18 cellular contexts compared by ENCODE assay signal in the genomic region with DNA sequence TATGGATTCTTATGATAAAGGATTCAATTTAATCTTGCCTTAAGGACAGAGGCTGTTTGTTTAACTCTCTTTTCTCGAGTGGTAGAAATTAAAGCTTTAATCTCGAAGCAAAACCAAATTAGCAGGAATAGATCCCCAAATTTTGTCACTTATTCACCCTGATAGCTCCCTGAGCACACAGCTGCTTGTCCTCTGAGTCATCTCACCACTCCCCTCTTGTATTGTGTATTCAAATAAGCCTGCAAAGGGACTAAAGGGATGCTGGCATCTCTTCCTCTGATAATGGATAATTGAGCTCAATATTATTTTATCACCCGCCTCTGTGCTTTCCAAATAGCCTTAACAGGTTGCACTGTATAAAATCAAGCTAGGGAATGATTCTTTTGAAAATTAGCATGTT.
DNase-seq lines count a peak whose midpoint lies in the region; TF ChIP-seq lines count a peak whose summit lies in the region.
"Had no signal": no experiment of that assay in that cellular context is flagged by ENCODE, and none has a peak within 500 bp of the region (broad histone marks: within the 10 kb centered on the region; RNA-seq: fewer than 3 reads in every experiment).

No MANE protein-coding gene starts in this region.

- H4K20me1 ChIP-seq in OCI-LY3 (ENCODE audit: insufficient read depth, low read length): peaks cover 3% of the 10 kb centered on the region; the same call in 1 of the 2 replicates

- H3K27ac ChIP-seq in OCI-LY3 (ENCODE audit: low read length): 0 out of 2 replicates have a peak overlapping the region, but pooled peaks have one; percentile 6
- H3K27ac ChIP-seq: coronary artery, pancreas, sigmoid colon had no signal

- H3K4me3 ChIP-seq in OCI-LY3 (ENCODE audit: low read length) (peak overlapping the region; percentile 26), epithelial cell of esophagus (ENCODE audit: low read length) (no peak overlapping the region)
- H3K4me3 ChIP-seq: coronary artery, pancreas, sigmoid colon had no signal

- H3K4me2 ChIP-seq in OCI-LY3 (ENCODE audit: low read length): peak overlapping the region; percentile 65

- in situ Hi-C loops in ACHN (cut with HindIII; ENCODE audit: low pct_ligation_motif_present, low pct_unique_long_range_greater_than_20kb, low sequenced_read_pairs): no loop called here

- H3K27me3 ChIP-seq in OCI-LY3 (ENCODE audit: low read depth, low read length): no peaks in the 10 kb centered on the region
- H3K27me3 ChIP-seq: pancreas, sigmoid colon had no signal

- DNase-seq in ACHN (peak; percentile 49), ELR (ENCODE audit: low read depth) (peak; percentile 47), epithelial cell of esophagus (ENCODE audit: low read depth) (peak; percentile 20), NCI-H226 (no peak), NCI-H510A treated with DMSO at 0.1 percent for 48 hours (lab: John Stamatoyannopoulos, UW) (no peak), NCI-H2029 (lab: John Stamatoyannopoulos, UW) (no peak)
- no peak for DNase-seq in stimulated activated CD4-positive, alpha-beta T cell treated with anti-CD3 and anti-CD28 coated beads, Interleukin-15, amount 100 ng/mL, for 24 hours
- DNase-seq: activated T-cell treated with anti-CD3 and anti-CD28 coated beads, Interleukin-2, amount 50 U/mL, for 72 hours; CD8-positive, alpha-beta T cell; mesenchymal stem cell; naive thymus-derived CD8-positive, alpha-beta T cell; NCI-H2081 treated with DMSO at 0.1 percent for 48 hours; NCI-H82; pancreas; sigmoid colon; stimulated activated naive B cell treated with anti-CD40 and anti-IgM and Interleukin-4, amounts not matched to agents 10 μg/mL and 1 μg/mL and 100 μg/mL, for 72 hours had no signal

- no peaks in the 10 kb centered on the region for H3K79me2 ChIP-seq in OCI-LY3 (ENCODE audit: low read length)

- H3K9ac ChIP-seq in OCI-LY3 (ENCODE audit: low read length): 0 out of 2 replicates have a peak overlapping the region, but pooled peaks have one; percentile 2

- no peak overlapping the region for H2AFZ ChIP-seq in OCI-LY3 (ENCODE audit: low read depth, low read length)

- no peaks in the 10 kb centered on the region for H3K36me3 ChIP-seq in OCI-LY3 (replicated peaks; ENCODE audit: low read depth, low read length)
- H3K36me3 ChIP-seq: pancreas, sigmoid colon had no signal

- no peak for TF ChIP-seq CTCF in OCI-LY3 (IDR thresholded peaks at IDR 0.05; ENCODE audit: low read depth, low read length)
- TF ChIP-seq CTCF in epithelial cell of esophagus (IDR thresholded peaks at IDR 0.05; ENCODE audit: insufficient read depth, low read depth, low read length, missing control alignments): no peak

- no peaks in the 10 kb centered on the region for H3K9me3 ChIP-seq in OCI-LY3 (ENCODE audit: insufficient read depth, low read length)
- H3K9me3 ChIP-seq: pancreas, sigmoid colon had no signal

- H3K4me1 ChIP-seq in OCI-LY3 (ENCODE audit: low read length): peaks cover 21% of the 10 kb centered on the region
- H3K4me1 ChIP-seq: pancreas, sigmoid colon had no signal

Comparison
In these comparisons a context has a peak if more than half of its experiments do, and no peak if none do; other contexts are left out.
1. DNase-seq: peak in ACHN (single experiment), ELR (single experiment) and epithelial cell of esophagus (single experiment); none in NCI-H226 (single experiment), NCI-H510A treated with DMSO at 0.1 percent for 48 hours (single experiment), stimulated activated CD4-positive, alpha-beta T cell treated with anti-CD3 and anti-CD28 coated beads, Interleukin-15, amount 100 ng/mL, for 24 hours (single experiment) and NCI-H2029 (single experiment).